In the genomic region with DNA sequence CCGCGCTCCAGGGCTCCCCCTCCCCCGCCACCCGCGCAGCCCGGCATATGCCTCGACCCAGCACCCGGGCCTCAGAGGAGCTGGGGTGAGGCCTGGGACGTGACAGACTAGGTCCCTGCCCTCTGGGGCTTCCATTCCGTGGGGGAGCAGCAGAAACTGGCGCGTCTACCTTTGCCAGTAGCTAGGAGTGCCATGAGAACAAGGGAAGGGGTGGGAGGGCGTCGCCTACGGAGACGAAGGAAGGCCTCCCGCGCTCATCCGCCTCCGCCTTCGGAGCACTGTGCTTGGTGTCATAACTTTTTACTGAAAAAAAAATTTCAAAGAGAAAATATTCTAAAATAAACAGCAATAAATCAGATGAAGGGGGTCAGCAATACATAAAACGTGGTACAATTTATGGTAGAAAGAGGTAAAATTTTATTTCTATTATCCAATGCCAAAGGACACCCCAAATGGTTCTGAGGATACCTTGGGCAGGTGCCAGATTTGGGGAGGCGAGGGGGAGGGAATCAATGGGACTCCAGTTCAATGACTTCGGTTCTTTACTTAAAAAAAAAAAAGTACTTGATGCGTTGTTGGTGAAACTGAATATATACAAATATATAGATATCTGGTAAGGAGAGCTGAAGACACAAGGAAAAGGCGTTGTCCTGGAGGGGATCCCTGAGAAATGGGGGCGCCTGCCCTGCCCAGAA, we compare ENCODE assay signal across 8 cellular contexts. TPM values are rescaled to one million over a fixed set of nuclear protein-coding genes. Genes with fewer than 3 reads are reported as not detected.
DNase-seq lines count a peak whose midpoint lies in the region; ATAC-seq and TF ChIP-seq lines count a peak whose summit lies in the region.

No MANE protein-coding gene starts in this region.

- peaks cover 0 to 40% (median 34%) of the 10 kb centered on the region in 9 donors for H3K4me1 ChIP-seq in heart right ventricle

- H3K27me3 Mint-ChIP-seq in activated naive CD4-positive, alpha-beta T cell treated with anti-CD3 and anti-CD28 coated beads, Interleukin-2, amount 50 U/mL, for 24 hours: no peaks in the 10 kb centered on the region

- no peak for DNase-seq in heart right ventricle
- no peak for DNase-seq in cardiac septum (ENCODE audit: low spot score)
- DNase-seq in iPS-NIHi11 (ENCODE audit: low spot score): peak; percentile 48
- DNase-seq in stimulated activated CD4-positive, alpha-beta T cell treated with anti-CD3 and anti-CD28 coated beads, TNF-alpha, amount 100 ng/mL, for 4 hours (ENCODE audit: low read depth in 3 of 3): peak in 2 of 3 experiments; percentile 32 to 35
- DNase-seq in NCI-H2196 treated with DMSO at 0.1 percent for 48 hours (lab: John Stamatoyannopoulos, UW; ENCODE audit: unreplicated experiment): no peak
- DNase-seq in dedifferentiated amniotic fluid mesenchymal stem cell (ENCODE audit: extremely low spot score): no peak

- 17 to 20% methylated on average over 27 of the region's 27 CpGs for WGBS in heart right ventricle, 2 donors

- peaks cover 0 to 35% (median 17%) of the 10 kb centered on the region in 7 donors for H3K27me3 ChIP-seq in heart right ventricle

- no peak for TF ChIP-seq CTCF in heart right ventricle (IDR thresholded peaks at IDR 0.05)

- H3K9me3 Mint-ChIP-seq in activated naive CD4-positive, alpha-beta T cell treated with anti-CD3 and anti-CD28 coated beads, Interleukin-2, amount 50 U/mL, for 24 hours: no peaks in the 10 kb centered on the region

- H3K4me3 Mint-ChIP-seq in activated naive CD4-positive, alpha-beta T cell treated with anti-CD3 and anti-CD28 coated beads, Interleukin-2, amount 50 U/mL, for 24 hours: peak overlapping the region; percentile 89

- peak overlapping the region in 2 of 10 donors; percentile 6 to 73 for H3K27ac ChIP-seq in heart right ventricle

- ATAC-seq in heart right ventricle (peak in 5 of 8 donors; percentile 3 to 27 (median 6)), HG03432 (IDR thresholded peaks at IDR 0.05; ENCODE audit: unreplicated experiment) (no peak)

- H3K4me1 Mint-ChIP-seq in activated naive CD4-positive, alpha-beta T cell treated with anti-CD3 and anti-CD28 coated beads, Interleukin-2, amount 50 U/mL, for 24 hours: peaks cover 19% of the 10 kb centered on the region

- no peaks in the 10 kb centered on the region for H3K36me3 ChIP-seq in heart right ventricle

- H3K4me3 ChIP-seq in heart right ventricle: peak overlapping the region; percentile 19 to 69 (median 64)

- H3K36me3 Mint-ChIP-seq in activated naive CD4-positive, alpha-beta T cell treated with anti-CD3 and anti-CD28 coated beads, Interleukin-2, amount 50 U/mL, for 24 hours: no peaks in the 10 kb centered on the region

- peaks cover 0 to 16% (median 0%) of the 10 kb centered on the region in 11 donors for H3K9me3 ChIP-seq in heart right ventricle

- peak overlapping the region; percentile 59 for H3K27ac Mint-ChIP-seq in activated naive CD4-positive, alpha-beta T cell treated with anti-CD3 and anti-CD28 coated beads, Interleukin-2, amount 50 U/mL, for 24 hours

- intact Hi-C loops in heart right ventricle (cut with DNase I) (loop anchor here in 4 of 10 donors (2.0 to 10.0 kb wide), 4 partner anchors 103 to 186 kb away; no protein-coding TSS in a partner anchor), cardiac septum (cut with DNase I) (loop anchor here (5.0 kb wide), 1 partner anchor 121 kb away; a partner anchor contains a TSS)

RNA-seq across cellular contexts. Expression of a gene that starts 35.1 kb away (rescaled TPM):
- total RNA-seq in heart right ventricle: 1 to 10 TPM in 9 of 10 donors, under 1 TPM in 1; 0.77 to 3.4 (median 1.9) TPM
- 1 to 10 TPM in 1 of 2 donors, under 1 TPM in 1; 0.44 to 1.2 TPM for polyA plus RNA-seq in heart right ventricle
- total RNA-seq in cardiac septum: 3.0 TPM

Comparison
In these comparisons a context has a peak if more than half of its experiments do, and no peak if none do; other contexts are left out.
1. DNase-seq: peak in iPS-NIHi11 (single experiment) and stimulated activated CD4-positive, alpha-beta T cell treated with anti-CD3 and anti-CD28 coated beads, TNF-alpha, amount 100 ng/mL, for 4 hours (2 of 3); none in heart right ventricle (0 of 2), cardiac septum (single experiment), NCI-H2196 treated with DMSO at 0.1 percent for 48 hours (single experiment) and dedifferentiated amniotic fluid mesenchymal stem cell (single experiment).